Comparison of ENCODE assay signal across 1 cellular context in genomic region chr4:18021720-18022571, GRCh38.
TF ChIP-seq lines count a peak whose summit lies in the region.

Gene LCORL, minus strand, starts transcription at chr4:18021755. Its CDS starts 4 bp downstream, at chr4:18021751.

TF ChIP-seq in A549, 52 proteins besides CTCF, POLR2A, EP300 and RAD21 (continued from another document):
- no peak for TF ChIP-seq ESRRA (IDR thresholded peaks at IDR 0.05; ENCODE audit: borderline replicate concordance, low read length)
- TF ChIP-seq RFX5 (IDR thresholded peaks at IDR 0.05), result no peak
- peak; percentile 73; the same call in 1 of the 2 replicates for TF ChIP-seq PBX3 (IDR thresholded peaks at IDR 0.05)
- TF ChIP-seq TFCP2L1 (CRISPR knock-in tag; IDR thresholded peaks at IDR 0.05), result no peak
- TF ChIP-seq CHD2 (IDR thresholded peaks at IDR 0.05; ENCODE audit: low read length, partially characterized antibody), result no peak
- no peak for TF ChIP-seq GATA3 (IDR thresholded peaks at IDR 0.05; ENCODE audit: borderline replicate concordance)
- no peak for TF ChIP-seq HOXB13 (CRISPR knock-in tag; IDR thresholded peaks at IDR 0.05; ENCODE audit: low read depth)
- no peak for TF ChIP-seq CHD4 (IDR thresholded peaks at IDR 0.05; ENCODE audit: borderline replicate concordance)
- peak; percentile 66 for TF ChIP-seq USF2 (IDR thresholded peaks at IDR 0.05)
- TF ChIP-seq ZC3H11A (IDR thresholded peaks at IDR 0.05), result no peak
- no peak for TF ChIP-seq KDM1A (IDR thresholded peaks at IDR 0.05; ENCODE audit: low read depth)
- TF ChIP-seq ZSCAN20 (CRISPR knock-in tag; IDR thresholded peaks at IDR 0.05), result no peak
- TF ChIP-seq MAZ (IDR thresholded peaks at IDR 0.05; ENCODE audit: borderline replicate concordance, low read depth, low read length), result no peak
- no peak for TF ChIP-seq SREBF2 (IDR thresholded peaks at IDR 0.05)
- no peak for TF ChIP-seq CBX8 (IDR thresholded peaks at IDR 0.05)
- no peak for TF ChIP-seq NPAS2 (CRISPR knock-in tag; IDR thresholded peaks at IDR 0.05; ENCODE audit: borderline replicate concordance)
- no peak for TF ChIP-seq BHLHE40 (IDR thresholded peaks at IDR 0.05; ENCODE audit: low read depth, low read length)
- no peak for TF ChIP-seq MAFK (IDR thresholded peaks at IDR 0.05; ENCODE audit: partially characterized antibody)
- no peak for TF ChIP-seq HEYL (CRISPR knock-in tag; IDR thresholded peaks at IDR 0.05)
- TF ChIP-seq, protein P1, sequence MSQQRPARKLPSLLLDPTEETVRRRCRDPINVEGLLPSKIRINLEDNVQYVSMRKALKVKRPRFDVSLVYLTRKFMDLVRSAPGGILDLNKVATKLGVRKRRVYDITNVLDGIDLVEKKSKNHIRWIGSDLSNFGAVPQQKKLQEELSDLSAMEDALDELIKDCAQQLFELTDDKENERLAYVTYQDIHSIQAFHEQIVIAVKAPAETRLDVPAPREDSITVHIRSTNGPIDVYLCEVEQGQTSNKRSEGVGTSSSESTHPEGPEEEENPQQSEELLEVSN (IDR thresholded peaks at IDR 0.05; ENCODE audit: borderline replicate concordance, low read depth), result no peak
- TF ChIP-seq CEBPB (IDR thresholded peaks at IDR 0.05), result no peak
- TF ChIP-seq BCL3 (IDR thresholded peaks at IDR 0.05), result no peak
- TF ChIP-seq EHF (CRISPR knock-in tag; IDR thresholded peaks at IDR 0.05), result no peak
- TF ChIP-seq HOXB5 (CRISPR knock-in tag; IDR thresholded peaks at IDR 0.05), result no peak
- no peak for TF ChIP-seq EHMT2 (IDR thresholded peaks at IDR 0.05; ENCODE audit: low read depth)
- TF ChIP-seq, protein P2, sequence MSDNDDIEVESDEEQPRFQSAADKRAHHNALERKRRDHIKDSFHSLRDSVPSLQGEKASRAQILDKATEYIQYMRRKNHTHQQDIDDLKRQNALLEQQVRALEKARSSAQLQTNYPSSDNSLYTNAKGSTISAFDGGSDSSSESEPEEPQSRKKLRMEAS (IDR thresholded peaks at IDR 0.05), result peak; percentile 55
- no peak for TF ChIP-seq HES2 (IDR thresholded peaks at IDR 0.05)
- no peak for TF ChIP-seq RARB (CRISPR knock-in tag; IDR thresholded peaks at IDR 0.05)
